ENCODE assay signal across 1 cellular context in the genomic region with DNA sequence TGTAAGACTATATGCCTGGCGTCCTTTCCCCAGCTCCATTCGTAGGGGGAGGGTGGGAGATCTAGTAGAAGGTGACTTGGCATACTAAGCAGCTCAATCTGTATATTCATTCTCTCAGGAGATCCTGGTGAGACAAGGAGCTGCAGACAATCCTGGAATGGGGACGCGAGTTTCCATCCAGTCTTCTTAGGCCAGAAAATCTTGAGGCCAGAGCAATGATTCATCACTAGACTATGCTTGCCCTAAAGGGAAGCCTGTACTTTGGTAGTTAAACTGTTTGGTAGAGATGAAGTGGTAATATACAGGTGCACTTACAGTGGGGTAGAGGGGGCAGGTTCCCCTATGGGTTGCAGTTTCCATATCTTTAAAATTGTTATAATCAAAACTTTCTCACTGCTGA.
TF ChIP-seq lines count a peak whose summit lies in the region.

No MANE protein-coding gene starts in this region.

TF ChIP-seq in WTC11, 78 proteins besides CTCF, POLR2A, EP300 and RAD21 (continued from another document):
- TF ChIP-seq, protein P1, sequence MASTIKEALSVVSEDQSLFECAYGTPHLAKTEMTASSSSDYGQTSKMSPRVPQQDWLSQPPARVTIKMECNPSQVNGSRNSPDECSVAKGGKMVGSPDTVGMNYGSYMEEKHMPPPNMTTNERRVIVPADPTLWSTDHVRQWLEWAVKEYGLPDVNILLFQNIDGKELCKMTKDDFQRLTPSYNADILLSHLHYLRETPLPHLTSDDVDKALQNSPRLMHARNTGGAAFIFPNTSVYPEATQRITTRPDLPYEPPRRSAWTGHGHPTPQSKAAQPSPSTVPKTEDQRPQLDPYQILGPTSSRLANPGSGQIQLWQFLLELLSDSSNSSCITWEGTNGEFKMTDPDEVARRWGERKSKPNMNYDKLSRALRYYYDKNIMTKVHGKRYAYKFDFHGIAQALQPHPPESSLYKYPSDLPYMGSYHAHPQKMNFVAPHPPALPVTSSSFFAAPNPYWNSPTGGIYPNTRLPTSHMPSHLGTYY (CRISPR knock-in tag; IDR thresholded peaks at IDR 0.05), result no peak
- no peak for TF ChIP-seq TEAD1 (CRISPR knock-in tag; IDR thresholded peaks at IDR 0.05)
- TF ChIP-seq, protein P2, sequence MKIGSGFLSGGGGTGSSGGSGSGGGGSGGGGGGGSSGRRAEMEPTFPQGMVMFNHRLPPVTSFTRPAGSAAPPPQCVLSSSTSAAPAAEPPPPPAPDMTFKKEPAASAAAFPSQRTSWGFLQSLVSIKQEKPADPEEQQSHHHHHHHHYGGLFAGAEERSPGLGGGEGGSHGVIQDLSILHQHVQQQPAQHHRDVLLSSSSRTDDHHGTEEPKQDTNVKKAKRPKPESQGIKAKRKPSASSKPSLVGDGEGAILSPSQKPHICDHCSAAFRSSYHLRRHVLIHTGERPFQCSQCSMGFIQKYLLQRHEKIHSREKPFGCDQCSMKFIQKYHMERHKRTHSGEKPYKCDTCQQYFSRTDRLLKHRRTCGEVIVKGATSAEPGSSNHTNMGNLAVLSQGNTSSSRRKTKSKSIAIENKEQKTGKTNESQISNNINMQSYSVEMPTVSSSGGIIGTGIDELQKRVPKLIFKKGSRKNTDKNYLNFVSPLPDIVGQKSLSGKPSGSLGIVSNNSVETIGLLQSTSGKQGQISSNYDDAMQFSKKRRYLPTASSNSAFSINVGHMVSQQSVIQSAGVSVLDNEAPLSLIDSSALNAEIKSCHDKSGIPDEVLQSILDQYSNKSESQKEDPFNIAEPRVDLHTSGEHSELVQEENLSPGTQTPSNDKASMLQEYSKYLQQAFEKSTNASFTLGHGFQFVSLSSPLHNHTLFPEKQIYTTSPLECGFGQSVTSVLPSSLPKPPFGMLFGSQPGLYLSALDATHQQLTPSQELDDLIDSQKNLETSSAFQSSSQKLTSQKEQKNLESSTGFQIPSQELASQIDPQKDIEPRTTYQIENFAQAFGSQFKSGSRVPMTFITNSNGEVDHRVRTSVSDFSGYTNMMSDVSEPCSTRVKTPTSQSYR (CRISPR knock-in tag; IDR thresholded peaks at IDR 0.05), result no peak
